In genomic region chr14:47715330-47715729, GRCh38 we compare ENCODE assay signal across 25 cellular contexts. TPM values are rescaled to one million over a fixed set of nuclear protein-coding genes. Genes with fewer than 3 reads are reported as not detected.
A peak's percentile ranks its signal among the peaks of the same experiment; 100 is the strongest.
DNase-seq lines count a peak whose midpoint lies in the region; ATAC-seq, FAIRE-seq and TF ChIP-seq lines count a peak whose summit lies in the region.
"Had no signal": no experiment of that assay in that cellular context is flagged by ENCODE, and none has a peak within 500 bp of the region (broad histone marks: within the 10 kb centered on the region; RNA-seq: fewer than 3 reads in every experiment).

No MANE protein-coding gene starts in this region.

- H3K27me3 ChIP-seq in HepG2 (ENCODE audit: control insufficient read depth in 1 of 2, insufficient read depth in 2 of 2, low read length in 2 of 2) (no peaks in the 10 kb centered on the region), right lobe of liver (no peaks in the 10 kb centered on the region)
- H3K27me3 ChIP-seq: testis had no signal

- TF ChIP-seq RAD21 in HepG2 (CRISPR knock-in tag; IDR thresholded peaks at IDR 0.05), result no peak

- H3K79me2 ChIP-seq in HepG2 (ENCODE audit: insufficient read depth, low read length), result no peaks in the 10 kb centered on the region
- H3K79me2 ChIP-seq in OCI-LY7 (ENCODE audit: insufficient read depth, low read depth, low read length), result no peaks in the 10 kb centered on the region

- H2AFZ ChIP-seq in HepG2 (ENCODE audit: low read length) (no peak overlapping the region), OCI-LY7 (ENCODE audit: low read length) (no peak overlapping the region)

- H3K9ac ChIP-seq in HepG2 (ENCODE audit: insufficient read depth, low read depth, low read length), result no peak overlapping the region

- ATAC-seq in HepG2 (no peak), right lobe of liver (no peak), HG03025 (IDR thresholded peaks at IDR 0.05; ENCODE audit: low FRiP score, unreplicated experiment) (no peak)
- ATAC-seq: activated T-cell treated with anti-CD3 and anti-CD28 coated beads, Interleukin-2, amount 50 U/mL, for 4 hours; psoas muscle; stimulated activated naive B cell treated with anti-CD40 and anti-IgM and Interleukin-4, amounts not matched to agents 10 μg/mL and 1 μg/mL and 100 μg/mL, for 72 hours had no signal

- BruUV-seq in HepG2 (replicated peaks; lab: Mats Ljungman, UMichigan) (no TSS peak), OCI-LY7 (replicated peaks; lab: Mats Ljungman, UMichigan) (no TSS peak)

- intact Hi-C loops in HepG2 (cut with micrococcal nuclease; ENCODE audit: unreplicated experiment) (no loop called here), right lobe of liver (cut with DNase I) (no loop called here), OCI-LY7 (cut with micrococcal nuclease; ENCODE audit: unreplicated experiment) (no loop called here)

- no peak for TF ChIP-seq CTCF in HepG2 (CRISPR knock-in tag; IDR thresholded peaks at IDR 0.05)
- TF ChIP-seq CTCF in right lobe of liver (IDR thresholded peaks at IDR 0.05), result no peak
- TF ChIP-seq CTCF in OCI-LY7 (conservative IDR thresholded peaks at IDR 0.05; ENCODE audit: low read length), result no peak

- H3K9me3 ChIP-seq in HepG2 (ENCODE audit: low read length) (no peaks in the 10 kb centered on the region; the same call in 1 of the 2 replicates), right lobe of liver (no peaks in the 10 kb centered on the region), OCI-LY7 (ENCODE audit: low read length) (no peaks in the 10 kb centered on the region)
- H3K9me3 ChIP-seq: psoas muscle, testis had no signal

- in situ Hi-C loops in HepG2 (cut with HindIII; ENCODE audit: extremely low pct_ligation_motif_present, low pct_unique_long_range_greater_than_20kb), result no loop called here

- POLR2A ChIA-PET in HepG2 (lab: Yijun Ruan, JAX) (no interaction called here), OCI-LY7 (lab: Charles Lee) (no interaction called here)

- DNase-seq in HepG2 (ENCODE audit: low spot score), result no peak
- DNase-seq in right lobe of liver, result no peak
- DNase-seq in RPMI7951 (ENCODE audit: low read depth), result peak; percentile 3
- DNase-seq in foreskin melanocyte, result peak; percentile 78
- no peak for DNase-seq in OCI-LY7 (ENCODE audit: low spot score)
- DNase-seq in GF-D8 (lab: John Stamatoyannopoulos, UW), result no peak
- no peak for DNase-seq in effector CD4-positive, alpha-beta T cell
- DNase-seq: 8988T; activated CD4-positive, CD25-positive, alpha-beta regulatory T cell treated with anti-CD3 and anti-CD28 coated beads, Interleukin-2, amount 50 U/mL, for 72 hours; activated CD8-positive, alpha-beta memory T cell treated with anti-CD3 and anti-CD28 coated beads for 24 hours; activated naive CD4-positive, alpha-beta T cell treated with anti-CD3 and anti-CD28 coated beads for 36 hours; activated T-cell treated with anti-CD3 and anti-CD28 coated beads, Interleukin-2, amount 50 U/mL, for 4 hours; anterior cingulate cortex; DMS53; NCI-H69; psoas muscle; SHP77; small intestine; stimulated activated naive B cell treated with anti-CD40 and anti-IgM and Interleukin-4, amounts not matched to agents 10 μg/mL and 1 μg/mL and 100 μg/mL, for 72 hours; testis had no signal

- H3K36me3 ChIP-seq in HepG2 (replicated peaks in 1 of 2; ENCODE audit: control insufficient read depth in 1 of 2, insufficient read depth in 2 of 2, low read length in 2 of 2), result no peaks in the 10 kb centered on the region
- H3K36me3 ChIP-seq in right lobe of liver, result no peaks in the 10 kb centered on the region
- no peaks in the 10 kb centered on the region for H3K36me3 ChIP-seq in OCI-LY7 (ENCODE audit: insufficient read depth, low read length)

- no peak overlapping the region for H3K4me3 ChIP-seq in HepG2 (replicated peaks in 1 of 3; ENCODE audit: insufficient read depth in 1 of 3, low read depth in 2 of 3, low read length in 3 of 3)
- H3K4me3 ChIP-seq in right lobe of liver, result no peak overlapping the region
- H3K4me3 ChIP-seq in OCI-LY7 (ENCODE audit: low read depth, low read length, poor library complexity, severe bottlenecking), result no peak overlapping the region
- H3K4me3 ChIP-seq: lung, psoas muscle, testis had no signal

- H3K4me1 ChIP-seq in HepG2 (ENCODE audit: insufficient read depth, low read length), result no peaks in the 10 kb centered on the region
- no peaks in the 10 kb centered on the region for H3K4me1 ChIP-seq in right lobe of liver
- H3K4me1 ChIP-seq in OCI-LY7 (ENCODE audit: insufficient read depth, low read length, poor library complexity, severe bottlenecking), result no peaks in the 10 kb centered on the region
- H3K4me1 ChIP-seq: psoas muscle, testis had no signal

- WGBS in HepG2 (ENCODE audit: low lambda C conversion rate), result 31% methylated on average over 3 of the region's 3 CpGs
- WGBS in right lobe of liver (ENCODE audit: insufficient coverage, low coverage, low lambda C conversion rate, missing lambda C conversion rate), result 59% methylated on average over 3 of the region's 3 CpGs

- no peak overlapping the region for H3K4me2 ChIP-seq in HepG2 (ENCODE audit: low read depth, low read length)
- no peak overlapping the region for H3K4me2 ChIP-seq in OCI-LY7 (ENCODE audit: low read length)

- no peaks in the 10 kb centered on the region for H3K9me2 ChIP-seq in OCI-LY7 (ENCODE audit: insufficient read depth, low read length)

- no peak for TF ChIP-seq EP300 in HepG2 (IDR thresholded peaks at IDR 0.05; ENCODE audit: low read depth in 2 of 2, low read length in 2 of 2)
- no peak for TF ChIP-seq EP300 in HepG2 (CRISPR knock-in tag; IDR thresholded peaks at IDR 0.05; ENCODE audit: borderline replicate concordance)

- H3K27ac ChIP-seq in HepG2 (ENCODE audit: extremely low read length, insufficient read depth, low read length), result no peak overlapping the region
- no peak overlapping the region for H3K27ac ChIP-seq in right lobe of liver
- H3K27ac ChIP-seq in OCI-LY7 (ENCODE audit: low read depth, low read length, poor library complexity, severe bottlenecking), result no peak overlapping the region
- H3K27ac ChIP-seq: psoas muscle, testis had no signal

- no peak for FAIRE-seq in HepG2 (lab: Jason Lieb, UNC)
- FAIRE-seq: GM12891, keratinocyte, small intestine had no signal

- no peaks in the 10 kb centered on the region for H4K20me1 ChIP-seq in HepG2 (ENCODE audit: insufficient read depth, low read length)
- no peaks in the 10 kb centered on the region for H4K20me1 ChIP-seq in OCI-LY7 (ENCODE audit: insufficient read depth, low read length)

- TF ChIP-seq POLR2A in HepG2 (IDR thresholded peaks at IDR 0.05; ENCODE audit: insufficient read depth in 1 of 2, low read depth in 2 of 2, low read length in 2 of 2) (no peak), right lobe of liver (IDR thresholded peaks at IDR 0.05) (no peak)

- CTCF ChIA-PET in HepG2 (lab: Yijun Ruan, JAX; ENCODE audit: low intra/inter-chr PET ratio, low total read pairs), result no interaction called here
- CTCF ChIA-PET in OCI-LY7 (lab: Charles Lee; ENCODE audit: unreplicated experiment), result no interaction called here

TF ChIP-seq in HepG2, 621 proteins besides CTCF, POLR2A, EP300 and RAD21:
- TF ChIP-seq ZNF570 (CRISPR knock-in tag; IDR thresholded peaks at IDR 0.05; ENCODE audit: borderline replicate concordance) (no peak), FOXA3 (CRISPR knock-in tag; IDR thresholded peaks at IDR 0.05) (no peak), FOSL2 (CRISPR knock-in tag; IDR thresholded peaks at IDR 0.05) (peak; percentile 36; the same call in 1 of the 2 replicates), ATF4 (CRISPR knock-in tag; IDR thresholded peaks at IDR 0.05) (peak in 1 of 2 experiments; percentile 88; a peak in 2 of 4 replicates), ZNF883 (CRISPR knock-in tag; IDR thresholded peaks at IDR 0.05; ENCODE audit: not compliant biosample characterization) (no peak), ZNF12 (CRISPR knock-in tag; IDR thresholded peaks at IDR 0.05) (no peak), KLF6 (CRISPR knock-in tag; IDR thresholded peaks at IDR 0.05) (no peak)

RNA-seq across cellular contexts. Expression of gene MDGA2, which starts 39.9 kb away (rescaled TPM):
- not detected in 2 replicates for total RNA-seq in HepG2 (2016; rRNA removed; fragmentation: Illumina TruSeq; extraction: Trizol)
- not detected in 2 replicates for total RNA-seq in HepG2 (2016; cell fraction: cytosol; rRNA removed; fragmentation: Illumina TruSeq; extraction: Trizol; ENCODE audit: low read depth)
- not detected in 2 replicates for total RNA-seq in HepG2 (2016; cell fraction: insoluble cytoplasmic fraction; rRNA removed; fragmentation: Illumina TruSeq; extraction: Trizol)
- total RNA-seq in HepG2 (2016; cell fraction: membrane; rRNA removed; fragmentation: Illumina TruSeq; extraction: Trizol), result not detected in 2 replicates
- total RNA-seq in HepG2 (2016; cell fraction: nucleus; rRNA removed; fragmentation: Illumina TruSeq; extraction: Trizol), result not detected in 2 replicates
- polyA plus RNA-seq in HepG2 (2011; rRNA removed), result not detected in 2 replicates
- not detected in 2 replicates for polyA plus RNA-seq in HepG2 (2011; cell fraction: cytosol; rRNA removed)
- not detected in 2 replicates for polyA plus RNA-seq in HepG2 (2011; cell fraction: nucleus; rRNA removed)
- not detected in 2 replicates for polyA plus RNA-seq in HepG2 (2012)
- not detected in 2 replicates for polyA plus RNA-seq in HepG2 (2016; cell fraction: cytosol; fragmentation: Illumina TruSeq; extraction: Trizol; ENCODE audit: low read depth)
- not detected in 2 replicates for polyA plus RNA-seq in HepG2 (2016; cell fraction: insoluble cytoplasmic fraction; fragmentation: Illumina TruSeq; extraction: Trizol; ENCODE audit: low read depth)
- polyA plus RNA-seq in HepG2 (2016; cell fraction: membrane; fragmentation: Illumina TruSeq; extraction: Trizol; ENCODE audit: low read depth), result not detected in 2 replicates
- not detected in 2 replicates for polyA plus RNA-seq in HepG2 (2016; cell fraction: nucleus; fragmentation: Illumina TruSeq; extraction: Trizol; ENCODE audit: insufficient read depth, low read depth)
- 0.14 TPM in 1 of 2 replicates, not detected in the other for polyA minus RNA-seq in HepG2 (2011; rRNA and poly(A)+ RNA removed; ENCODE audit: low replicate concordance)
- not detected in 2 replicates for polyA minus RNA-seq in HepG2 (2011; cell fraction: cytosol; rRNA and poly(A)+ RNA removed)
- polyA minus RNA-seq in HepG2 (2011; cell fraction: nucleus; rRNA and poly(A)+ RNA removed), result not detected in 2 replicates
- under 1 TPM in 3 of 6 experiments, not detected in 3; 0.17 to 0.53 (median 0.27) TPM for total RNA-seq in right lobe of liver
- 0.10 and 0.12 TPM in 2 replicates for total RNA-seq in RPMI7951 (2014; rRNA removed; shearing (Covaris generic))
- total RNA-seq in OCI-LY7 (2014; rRNA removed; shearing (Covaris generic)), result not detected in 2 replicates
- not detected in 2 replicates for total RNA-seq in OCI-LY7 (2022)
- total RNA-seq: activated naive CD4-positive, alpha-beta T cell treated with anti-CD3 and anti-CD28 coated beads for 36 hours; activated T-cell treated with anti-CD3 and anti-CD28 coated beads, Interleukin-2, amount 50 U/mL, for 4 hours; psoas muscle had no signal
- polyA plus RNA-seq: IgD-negative memory B cell, keratinocyte had no signal

Comparison
In these comparisons a context has a peak if more than half of its experiments do, and no peak if none do; other contexts are left out.
1. DNase-seq: peak in RPMI7951 (single experiment) and foreskin melanocyte (single experiment); none in HepG2 (single experiment), right lobe of liver (0 of 3), OCI-LY7 (single experiment), GF-D8 (single experiment) and effector CD4-positive, alpha-beta T cell (single experiment).